Comparison of ENCODE assay signal across 8 cellular contexts in the genomic region with DNA sequence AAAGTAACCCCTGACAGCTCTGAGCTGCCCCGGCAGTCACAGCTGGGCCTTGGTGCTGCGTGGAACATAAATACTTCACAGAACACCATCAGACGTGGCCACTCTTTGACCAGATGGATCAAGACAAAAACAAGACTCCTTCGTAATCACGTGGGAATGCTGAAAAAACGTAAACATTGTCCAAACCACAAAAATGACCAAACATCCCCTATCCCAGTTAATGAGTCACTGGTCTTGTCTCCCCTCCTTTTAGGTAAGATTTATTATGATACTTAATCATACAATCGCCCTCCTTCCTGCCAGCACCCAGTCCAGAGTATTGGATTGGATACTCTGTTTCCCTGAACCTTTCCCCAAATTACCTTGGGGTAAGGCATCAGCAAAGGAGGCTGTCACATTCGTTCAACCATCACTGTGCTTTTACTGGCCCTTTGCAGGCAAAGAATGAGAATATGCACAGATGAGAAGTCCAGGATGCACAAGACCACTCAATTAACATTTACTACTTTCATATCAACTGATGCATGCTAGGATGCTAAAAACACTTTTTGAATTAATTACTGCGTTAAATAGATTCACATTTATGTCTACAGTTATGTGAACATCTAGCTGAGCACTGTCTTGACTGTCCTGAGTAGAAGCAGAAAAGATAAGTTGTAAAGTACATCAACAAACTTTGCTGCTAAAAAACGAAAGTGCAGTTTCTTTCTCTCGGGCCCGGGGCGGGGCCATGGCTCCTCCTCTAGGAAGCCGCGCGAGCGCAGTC. TPM values are rescaled to one million over a fixed set of nuclear protein-coding genes. Genes with fewer than 3 reads are reported as not detected.
A peak's percentile ranks its signal among the peaks of the same experiment; 100 is the strongest.
DNase-seq lines count a peak whose midpoint lies in the region; ATAC-seq lines count a peak whose summit lies in the region.

No MANE protein-coding gene starts in this region.

- H3K4me1 ChIP-seq in iPS DF 6.9 (ENCODE audit: control insufficient read depth, insufficient read depth, low read length): no peaks in the 10 kb centered on the region

- H3K9me3 Mint-ChIP-seq in activated CD8-positive, alpha-beta T cell treated with anti-CD3 and anti-CD28 coated beads, Interleukin-2, amount 10 ng/mL, durations not matched to agents 7 days and 5 days (ENCODE audit: insufficient read depth): no peaks in the 10 kb centered on the region
- no peaks in the 10 kb centered on the region for H3K9me3 Mint-ChIP-seq in stimulated activated naive CD8-positive, alpha-beta T cell treated with anti-CD3 and anti-CD28 coated beads, Interleukin-15, amount 100 ng/mL, for 72 hours

- CTCF ChIA-PET in activated CD8-positive, alpha-beta T cell treated with anti-CD3 and anti-CD28 coated beads, Interleukin-2, amount 10 ng/mL, durations not matched to agents 7 days and 5 days (lab: Charles Lee): interaction anchor here (1.0 kb wide), 1 partner anchor 376 kb away, joined by 3 read pairs; no protein-coding TSS in a partner anchor

- peaks cover 26% of the 10 kb centered on the region for H3K4me1 Mint-ChIP-seq in activated CD8-positive, alpha-beta T cell treated with anti-CD3 and anti-CD28 coated beads, Interleukin-2, amount 10 ng/mL, durations not matched to agents 7 days and 5 days (ENCODE audit: low read depth)
- peaks cover 24% of the 10 kb centered on the region for H3K4me1 Mint-ChIP-seq in stimulated activated naive CD8-positive, alpha-beta T cell treated with anti-CD3 and anti-CD28 coated beads, Interleukin-15, amount 100 ng/mL, for 72 hours

- no CpG with 5 or more reads among the region's 17 CpGs for WGBS in iPS DF 6.9 (ENCODE audit: insufficient coverage, insufficient read length)

- POLR2A ChIA-PET in activated CD8-positive, alpha-beta T cell treated with anti-CD3 and anti-CD28 coated beads, Interleukin-2, amount 10 ng/mL, durations not matched to agents 7 days and 5 days (lab: Charles Lee): interaction anchor here (0.6 to 1.4 kb wide), 5 partner anchors 36 to 372 kb away, joined by 3 to 9 read pairs (median 3); partner anchors contain the start of genes OFD1, RAB9A and TRAPPC2

- H3K36me3 Mint-ChIP-seq in activated CD8-positive, alpha-beta T cell treated with anti-CD3 and anti-CD28 coated beads, Interleukin-2, amount 10 ng/mL, durations not matched to agents 7 days and 5 days (ENCODE audit: low read depth): peaks cover 3% of the 10 kb centered on the region

- no peak overlapping the region for H3K27ac ChIP-seq in iPS DF 6.9 (ENCODE audit: low read length)

- DNase-seq in EL (peak; percentile 85), iPS DF 6.9 (ENCODE audit: low read depth, low spot score) (no peak), NCI-H2081 treated with DMSO at 0.1 percent for 48 hours (lab: John Stamatoyannopoulos, UW) (no peak), inferior parietal cortex (ENCODE audit: extremely low spot score) (no peak), mesenteric fat pad (ENCODE audit: low spot score) (no peak)
- no peak for DNase-seq in activated CD8-positive, alpha-beta T cell treated with anti-CD3 and anti-CD28 coated beads, Interleukin-2, amount 10 ng/mL, durations not matched to agents 7 days and 5 days
- DNase-seq in stimulated activated naive CD8-positive, alpha-beta T cell treated with anti-CD3 and anti-CD28 coated beads, Interleukin-15, amount 100 ng/mL, for 72 hours: no peak

- no peaks in the 10 kb centered on the region for H3K27me3 Mint-ChIP-seq in activated CD8-positive, alpha-beta T cell treated with anti-CD3 and anti-CD28 coated beads, Interleukin-2, amount 10 ng/mL, durations not matched to agents 7 days and 5 days (ENCODE audit: low read depth)
- no peaks in the 10 kb centered on the region for H3K27me3 Mint-ChIP-seq in stimulated activated naive CD8-positive, alpha-beta T cell treated with anti-CD3 and anti-CD28 coated beads, Interleukin-15, amount 100 ng/mL, for 72 hours

- peak; percentile 1 for ATAC-seq in HG02943 (IDR thresholded peaks at IDR 0.05; ENCODE audit: low read depth, unreplicated experiment)
- no peak for ATAC-seq in activated CD8-positive, alpha-beta T cell treated with anti-CD3 and anti-CD28 coated beads, Interleukin-2, amount 10 ng/mL, durations not matched to agents 7 days and 5 days
- ATAC-seq in stimulated activated naive CD8-positive, alpha-beta T cell treated with anti-CD3 and anti-CD28 coated beads, Interleukin-15, amount 100 ng/mL, for 72 hours: no peak

- no peaks in the 10 kb centered on the region for H3K27me3 ChIP-seq in iPS DF 6.9 (ENCODE audit: control insufficient read depth, insufficient read depth, low read length)

- peak overlapping the region; percentile 94 for H3K27ac Mint-ChIP-seq in activated CD8-positive, alpha-beta T cell treated with anti-CD3 and anti-CD28 coated beads, Interleukin-2, amount 10 ng/mL, durations not matched to agents 7 days and 5 days
- H3K27ac Mint-ChIP-seq in stimulated activated naive CD8-positive, alpha-beta T cell treated with anti-CD3 and anti-CD28 coated beads, Interleukin-15, amount 100 ng/mL, for 72 hours: peak overlapping the region; percentile 25 to 93

- peak overlapping the region; percentile 83 for H3K4me3 Mint-ChIP-seq in activated CD8-positive, alpha-beta T cell treated with anti-CD3 and anti-CD28 coated beads, Interleukin-2, amount 10 ng/mL, durations not matched to agents 7 days and 5 days
- peak overlapping the region; percentile 76 to 82 for H3K4me3 Mint-ChIP-seq in stimulated activated naive CD8-positive, alpha-beta T cell treated with anti-CD3 and anti-CD28 coated beads, Interleukin-15, amount 100 ng/mL, for 72 hours

- no peaks in the 10 kb centered on the region for H3K36me3 ChIP-seq in iPS DF 6.9 (ENCODE audit: control insufficient read depth, insufficient read depth, low read length)

- H3K4me3 ChIP-seq in iPS DF 6.9 (ENCODE audit: low read length): peak overlapping the region; percentile 57; the same call in 1 of the 2 replicates

- no peaks in the 10 kb centered on the region for H3K9me3 ChIP-seq in iPS DF 6.9 (ENCODE audit: control insufficient read depth, insufficient read depth, low read length)

RNA-seq across cellular contexts. Expression of gene TCEANC, which starts 0.5 kb away (rescaled TPM):
- total RNA-seq in activated CD8-positive, alpha-beta T cell treated with anti-CD3 and anti-CD28 coated beads, Interleukin-2, amount 10 ng/mL, durations not matched to agents 7 days and 5 days: 1 to 10 TPM; 3.8 to 4.1 TPM
- total RNA-seq in mesenteric fat pad: 2.9 TPM

RNA-seq across cellular contexts. Expression of gene RAB9A, which starts 36.5 kb away (rescaled TPM):
- 10 to 100 TPM; 10.6 to 11.2 TPM for total RNA-seq in activated CD8-positive, alpha-beta T cell treated with anti-CD3 and anti-CD28 coated beads, Interleukin-2, amount 10 ng/mL, durations not matched to agents 7 days and 5 days
- total RNA-seq in mesenteric fat pad: 41.7 TPM
